ENCODE assay signal across 23 cellular contexts in the genomic region with DNA sequence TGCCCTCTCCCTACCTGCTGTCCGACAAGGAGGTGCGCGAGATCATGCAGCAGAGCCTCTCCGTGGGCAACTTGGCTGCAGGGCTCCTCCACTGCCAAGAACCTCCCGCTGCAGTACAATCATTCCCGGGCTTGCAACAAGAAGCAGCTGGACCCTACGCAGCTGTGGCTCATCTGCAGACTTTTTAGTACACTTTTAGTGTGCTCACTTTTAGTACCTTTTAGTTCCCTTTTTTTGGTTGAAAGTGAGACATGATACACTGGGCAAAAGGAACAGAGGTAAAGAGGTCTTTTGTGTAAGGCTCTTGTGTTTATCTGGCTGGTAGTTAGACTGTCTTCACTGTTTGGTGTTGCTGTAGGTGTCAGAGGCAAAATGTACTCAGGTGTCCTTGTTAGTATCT. TPM values are rescaled to one million over a fixed set of nuclear protein-coding genes. Genes with fewer than 3 reads are reported as not detected.
DNase-seq lines count a peak whose midpoint lies in the region; ATAC-seq and TF ChIP-seq lines count a peak whose summit lies in the region.
"Had no signal": no experiment of that assay in that cellular context is flagged by ENCODE, and none has a peak within 500 bp of the region (broad histone marks: within the 10 kb centered on the region; RNA-seq: fewer than 3 reads in every experiment).

No MANE protein-coding gene starts in this region.

- DNase-seq in GM06990 (ENCODE audit: extremely low read depth, insufficient read length) (peak; percentile 31), Karpas-422 (peak; percentile 47), glutamatergic neuron (no peak)
- no peak for DNase-seq in activated CD4-positive, alpha-beta T cell treated with anti-CD3 and anti-CD28 coated beads for 36 hours
- DNase-seq: 8988T; CD4-positive, alpha-beta memory T cell; DND-41; IMR-90; NCI-H1092; NCI-H1436; NCI-H2029; NCI-H2227 treated with DMSO at 0.1 percent for 48 hours; NCI-H510A; NCI-H748 treated with DMSO at 0.1 percent for 48 hours; NK-92 treated with Interleukin-12 subunit alpha and Interleukin-12 subunit beta, amount 100 ng/mL, for 24 hours; SJCRH30; T-cell had no signal

- no peaks in the 10 kb centered on the region for H3K4me1 Mint-ChIP-seq in glutamatergic neuron (ENCODE audit: low read depth, unreplicated experiment)
- H3K4me1 Mint-ChIP-seq in activated CD4-positive, alpha-beta T cell treated with anti-CD3 and anti-CD28 coated beads for 36 hours = no peaks in the 10 kb centered on the region
- H3K4me1 Mint-ChIP-seq: CD4-positive, alpha-beta memory T cell; T-cell had no signal

- H3K4me3 ChIP-seq in GM06990 (replicated peaks; ENCODE audit: low read depth, low read length) = no peak overlapping the region
- no peak overlapping the region for H3K4me3 ChIP-seq in Karpas-422 (ENCODE audit: low read length)
- H3K4me3 ChIP-seq: BLaER1 treated with 17β-estradiol and CSF1 and Interleukin-3, amounts not matched to agents 10 nM and 100 nM; SJCRH30 had no signal

- H3K36me3 ChIP-seq in GM06990 (ENCODE audit: control insufficient read depth, insufficient read depth, low read length) (no peaks in the 10 kb centered on the region), Karpas-422 (ENCODE audit: insufficient read depth, low read length) (no peaks in the 10 kb centered on the region)
- H3K36me3 ChIP-seq: BLaER1 treated with 17β-estradiol and CSF1 and Interleukin-3, amounts not matched to agents 10 nM and 100 nM; SJCRH30 had no signal

- no peak overlapping the region for H3K9ac ChIP-seq in Karpas-422 (ENCODE audit: low read length)
- H3K9ac ChIP-seq: BLaER1 treated with 17β-estradiol and CSF1 and Interleukin-3, amounts not matched to agents 10 nM and 100 nM had no signal

- H3K27me3 ChIP-seq in GM06990 (replicated peaks; ENCODE audit: control insufficient read depth, insufficient read depth, low read length) (no peaks in the 10 kb centered on the region), Karpas-422 (ENCODE audit: low read length) (no peaks in the 10 kb centered on the region)
- H3K27me3 ChIP-seq: BLaER1 treated with 17β-estradiol and CSF1 and Interleukin-3, amounts not matched to agents 10 nM and 100 nM; SJCRH30 had no signal

- no peaks in the 10 kb centered on the region for H3K4me1 ChIP-seq in Karpas-422 (ENCODE audit: low read length)

- H3K4me2 ChIP-seq in Karpas-422 (ENCODE audit: low read depth, low read length, poor library complexity, severe bottlenecking) = no peak overlapping the region
- H3K4me2 ChIP-seq: BLaER1 treated with 17β-estradiol and CSF1 and Interleukin-3, amounts not matched to agents 10 nM and 100 nM had no signal

- no peak overlapping the region for H3K27ac ChIP-seq in Karpas-422 (ENCODE audit: low read length)
- H3K27ac ChIP-seq: BLaER1 treated with 17β-estradiol and CSF1 and Interleukin-3, amounts not matched to agents 10 nM and 100 nM; SJCRH30 had no signal

- intact Hi-C loops in activated CD4-positive, alpha-beta T cell treated with anti-CD3 and anti-CD28 coated beads for 36 hours (cut with DNase I, micrococcal nuclease) = no loop called here

- H3K4me3 Mint-ChIP-seq in glutamatergic neuron (ENCODE audit: unreplicated experiment) = no peak overlapping the region
- H3K4me3 Mint-ChIP-seq in activated CD4-positive, alpha-beta T cell treated with anti-CD3 and anti-CD28 coated beads for 36 hours = no peak overlapping the region
- H3K4me3 Mint-ChIP-seq: CD4-positive, alpha-beta memory T cell; T-cell; T-helper 2 cell treated with Interferon-gamma antibody and Interleukin-4, amounts not matched to agents 5 μg/mL and 100 μg/mL, for 36 hours had no signal

- peak; percentile 56 for ATAC-seq in GM19395 (IDR thresholded peaks at IDR 0.05; ENCODE audit: unreplicated experiment)
- ATAC-seq in activated CD4-positive, alpha-beta T cell treated with anti-CD3 and anti-CD28 coated beads for 36 hours = no peak
- ATAC-seq in esophagus mucosa = no peak
- no peak for ATAC-seq in GM19467 (IDR thresholded peaks at IDR 0.05; ENCODE audit: unreplicated experiment)
- ATAC-seq: Panc1 had no signal

- no peaks in the 10 kb centered on the region for H4K20me1 ChIP-seq in Karpas-422 (ENCODE audit: insufficient read depth, low read depth, low read length)
- H4K20me1 ChIP-seq: BLaER1 treated with 17β-estradiol and CSF1 and Interleukin-3, amounts not matched to agents 10 nM and 100 nM had no signal

- peaks cover 12% of the 10 kb centered on the region for H3K36me3 Mint-ChIP-seq in glutamatergic neuron (ENCODE audit: unreplicated experiment)
- no peaks in the 10 kb centered on the region for H3K36me3 Mint-ChIP-seq in activated CD4-positive, alpha-beta T cell treated with anti-CD3 and anti-CD28 coated beads for 36 hours (ENCODE audit: low read depth)
- H3K36me3 Mint-ChIP-seq: CD4-positive, alpha-beta memory T cell; T-cell had no signal

- no peak for TF ChIP-seq CTCF in GM06990 (IDR thresholded peaks at IDR 0.05; ENCODE audit: insufficient read depth, low read length, poor library complexity, severe bottlenecking)
- no peak for TF ChIP-seq CTCF in glutamatergic neuron (IDR thresholded peaks at IDR 0.05; ENCODE audit: partially characterized antibody, unreplicated experiment)

- no peaks in the 10 kb centered on the region for H3K9me2 ChIP-seq in Karpas-422 (replicated peaks; ENCODE audit: insufficient read depth, low read length)

- peaks cover under 1% of the 10 kb centered on the region for H3K9me3 Mint-ChIP-seq in glutamatergic neuron (ENCODE audit: unreplicated experiment)
- peaks cover 3% of the 10 kb centered on the region for H3K9me3 Mint-ChIP-seq in activated CD4-positive, alpha-beta T cell treated with anti-CD3 and anti-CD28 coated beads for 36 hours (ENCODE audit: low read depth)

- POLR2A ChIA-PET in activated CD4-positive, alpha-beta T cell treated with anti-CD3 and anti-CD28 coated beads for 36 hours (lab: Charles Lee) = no interaction called here

- H2AFZ ChIP-seq in Karpas-422 (ENCODE audit: low read length) = no peak overlapping the region

- H3K27ac Mint-ChIP-seq in glutamatergic neuron (ENCODE audit: unreplicated experiment) = peak overlapping the region; percentile 4
- H3K27ac Mint-ChIP-seq in activated CD4-positive, alpha-beta T cell treated with anti-CD3 and anti-CD28 coated beads for 36 hours = no peak overlapping the region
- H3K27ac Mint-ChIP-seq: CD4-positive, alpha-beta memory T cell; T-cell; T-helper 2 cell treated with Interferon-gamma antibody and Interleukin-4, amounts not matched to agents 5 μg/mL and 100 μg/mL, for 36 hours had no signal

- no peaks in the 10 kb centered on the region for H3K9me3 ChIP-seq in Karpas-422 (ENCODE audit: low read length)
- H3K9me3 ChIP-seq: SJCRH30 had no signal

- H3K27me3 Mint-ChIP-seq in glutamatergic neuron (ENCODE audit: unreplicated experiment) = peaks cover 3% of the 10 kb centered on the region
- peaks cover 4% of the 10 kb centered on the region for H3K27me3 Mint-ChIP-seq in activated CD4-positive, alpha-beta T cell treated with anti-CD3 and anti-CD28 coated beads for 36 hours

- no peaks in the 10 kb centered on the region for H3K79me2 ChIP-seq in Karpas-422 (ENCODE audit: low read length)

- CTCF ChIA-PET in activated CD4-positive, alpha-beta T cell treated with anti-CD3 and anti-CD28 coated beads for 36 hours (lab: Charles Lee) = no interaction called here

RNA-seq across cellular contexts. Expression of a gene that starts 58.1 kb away (rescaled TPM):
- 46.1 and 47.3 TPM in 2 replicates for total RNA-seq in Karpas-422 (2014; rRNA removed; shearing (Covaris generic); ENCODE audit: low replicate concordance)
- 45.9 TPM for total RNA-seq in glutamatergic neuron (ENCODE audit: unreplicated experiment)
- total RNA-seq in activated CD4-positive, alpha-beta T cell treated with anti-CD3 and anti-CD28 coated beads for 36 hours = 10 to 100 TPM; 45.9 to 46.6 TPM
- 54.6 TPM for total RNA-seq in esophagus mucosa

Comparison
In these comparisons a context has a peak if more than half of its experiments do, and no peak if none do; other contexts are left out.
1. DNase-seq: peak in GM06990 (single experiment) and Karpas-422 (single experiment); none in glutamatergic neuron (single experiment) and activated CD4-positive, alpha-beta T cell treated with anti-CD3 and anti-CD28 coated beads for 36 hours (single experiment).